ENCODE assay signal across 1 cellular context in the genomic region with DNA sequence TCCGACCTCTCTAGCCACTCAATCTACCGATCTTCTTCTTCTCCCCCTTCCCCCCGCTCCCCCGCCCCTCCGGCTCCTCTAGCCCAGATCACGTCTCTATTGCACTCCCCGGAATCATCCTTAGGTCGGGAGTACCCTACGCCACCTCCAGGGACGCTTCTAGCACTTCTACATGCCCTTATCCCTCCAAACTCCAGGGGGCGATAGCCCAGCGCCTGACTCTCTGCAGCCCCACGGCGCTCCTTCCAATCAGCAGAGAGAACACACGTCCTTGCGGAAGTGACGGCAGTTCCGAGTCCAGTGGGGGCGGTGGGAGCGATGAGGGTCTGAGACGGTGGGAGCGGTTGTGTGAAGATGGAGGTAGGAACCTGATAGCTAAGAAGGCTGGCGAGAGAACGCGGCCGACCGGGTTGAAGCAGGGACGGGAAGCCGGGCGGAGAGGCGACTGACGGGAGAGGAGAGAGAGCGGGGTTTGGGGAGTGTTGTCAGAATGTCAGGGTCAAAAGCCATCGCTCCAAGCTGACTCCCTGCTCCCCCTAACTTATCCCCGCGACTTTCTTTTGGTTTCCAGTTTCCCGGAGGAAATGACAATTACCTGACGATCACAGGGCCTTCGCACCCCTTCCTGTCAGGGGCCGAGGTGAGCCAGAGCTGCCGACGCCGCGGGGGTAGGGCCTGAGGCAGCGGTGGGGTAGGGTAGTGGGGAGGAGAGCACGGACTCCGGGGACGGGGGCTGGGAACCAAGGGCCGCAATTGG.
TF ChIP-seq lines count a peak whose summit lies in the region.

TSS of gene RAB2B (minus strand) at position 35 of the 757 bp plus-strand sequence. CDS start 87 bp downstream, outside the sequence.
TSS of gene TOX4 (plus strand) at position 271 of the 757 bp plus-strand sequence. CDS start at position 355, 84 bp downstream.

TF ChIP-seq in HEK293, 187 proteins besides CTCF, POLR2A, EP300 and RAD21 (continued from another document and continues in another):
- TF ChIP-seq, protein P1, sequence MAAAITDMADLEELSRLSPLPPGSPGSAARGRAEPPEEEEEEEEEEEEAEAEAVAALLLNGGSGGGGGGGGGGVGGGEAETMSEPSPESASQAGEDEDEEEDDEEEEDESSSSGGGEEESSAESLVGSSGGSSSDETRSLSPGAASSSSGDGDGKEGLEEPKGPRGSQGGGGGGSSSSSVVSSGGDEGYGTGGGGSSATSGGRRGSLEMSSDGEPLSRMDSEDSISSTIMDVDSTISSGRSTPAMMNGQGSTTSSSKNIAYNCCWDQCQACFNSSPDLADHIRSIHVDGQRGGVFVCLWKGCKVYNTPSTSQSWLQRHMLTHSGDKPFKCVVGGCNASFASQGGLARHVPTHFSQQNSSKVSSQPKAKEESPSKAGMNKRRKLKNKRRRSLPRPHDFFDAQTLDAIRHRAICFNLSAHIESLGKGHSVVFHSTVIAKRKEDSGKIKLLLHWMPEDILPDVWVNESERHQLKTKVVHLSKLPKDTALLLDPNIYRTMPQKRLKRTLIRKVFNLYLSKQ (tag by site-specific recombination; IDR thresholded peaks at IDR 0.05; ENCODE audit: borderline replicate concordance): no peak
- TF ChIP-seq KLF10 (tag by site-specific recombination; IDR thresholded peaks at IDR 0.05) (no peak), ZNF391 (tag by site-specific recombination; IDR thresholded peaks at IDR 0.05; ENCODE audit: borderline replicate concordance, low read depth) (peak; percentile 87), ZNF518A (tag by site-specific recombination; conservative IDR thresholded peaks at IDR 0.05; ENCODE audit: low read depth) (peak; percentile 91), ZNF48 (tag by site-specific recombination; IDR thresholded peaks at IDR 0.05) (no peak), WT1 (tag by site-specific recombination; IDR thresholded peaks at IDR 0.05) (0 out of 2 replicates have a peak, but pooled peaks have one; percentile 11), ZNF529 (tag by site-specific recombination; IDR thresholded peaks at IDR 0.05; ENCODE audit: insufficient replicate concordance) (no peak), ZNF223 (tag by site-specific recombination; IDR thresholded peaks at IDR 0.05) (no peak), ZNF701 (tag by site-specific recombination; IDR thresholded peaks at IDR 0.05) (no peak), ZNF132 (tag by site-specific recombination; IDR thresholded peaks at IDR 0.05; ENCODE audit: borderline replicate concordance) (no peak), ZNF248 (tag by site-specific recombination; IDR thresholded peaks at IDR 0.05) (no peak), SP3 (tag by site-specific recombination; IDR thresholded peaks at IDR 0.05) (peak; percentile 75), ZNF24 (tag by site-specific recombination; IDR thresholded peaks at IDR 0.05) (peak; percentile 33; the same call in 1 of the 2 replicates), ZFP37 (tag by site-specific recombination; IDR thresholded peaks at IDR 0.05) (no peak), IKZF3 (tag by site-specific recombination; IDR thresholded peaks at IDR 0.05) (no peak), ZNF558 (tag by site-specific recombination; IDR thresholded peaks at IDR 0.05) (no peak; the same call in 1 of the 2 replicates), KLF1 (tag by site-specific recombination; IDR thresholded peaks at IDR 0.05) (no peak; the same call in 1 of the 2 replicates), INSM2 (tag by site-specific recombination; IDR thresholded peaks at IDR 0.05) (0 out of 2 replicates have a peak, but pooled peaks have one; percentile 55), ZSCAN18 (tag by site-specific recombination; IDR thresholded peaks at IDR 0.05) (no peak), ZNF211 (tag by site-specific recombination; IDR thresholded peaks at IDR 0.05; ENCODE audit: low read depth) (no peak), ZNF658 (tag by site-specific recombination; IDR thresholded peaks at IDR 0.05) (no peak), SETDB1 (IDR thresholded peaks at IDR 0.05; ENCODE audit: insufficient read length, low read length) (no peak), ZNF473 (tag by site-specific recombination; IDR thresholded peaks at IDR 0.05) (no peak), TCF7L2 (IDR thresholded peaks at IDR 0.05; ENCODE audit: borderline replicate concordance, low read depth, low read length) (no peak), ZNF426 (tag by site-specific recombination; IDR thresholded peaks at IDR 0.05) (no peak), ZXDB (tag by site-specific recombination; IDR thresholded peaks at IDR 0.05) (peak; percentile 85), SCRT2 (tag by site-specific recombination; IDR thresholded peaks at IDR 0.05) (no peak), ZNF26 (tag by site-specific recombination; IDR thresholded peaks at IDR 0.05) (no peak), PRDM1 (tag by site-specific recombination; IDR thresholded peaks at IDR 0.05) (no peak), MEIS1 (CRISPR knock-in tag; IDR thresholded peaks at IDR 0.05; ENCODE audit: borderline replicate concordance) (no peak), PRDM10 (tag by site-specific recombination; IDR thresholded peaks at IDR 0.05) (no peak)
- TF ChIP-seq, protein P2, sequence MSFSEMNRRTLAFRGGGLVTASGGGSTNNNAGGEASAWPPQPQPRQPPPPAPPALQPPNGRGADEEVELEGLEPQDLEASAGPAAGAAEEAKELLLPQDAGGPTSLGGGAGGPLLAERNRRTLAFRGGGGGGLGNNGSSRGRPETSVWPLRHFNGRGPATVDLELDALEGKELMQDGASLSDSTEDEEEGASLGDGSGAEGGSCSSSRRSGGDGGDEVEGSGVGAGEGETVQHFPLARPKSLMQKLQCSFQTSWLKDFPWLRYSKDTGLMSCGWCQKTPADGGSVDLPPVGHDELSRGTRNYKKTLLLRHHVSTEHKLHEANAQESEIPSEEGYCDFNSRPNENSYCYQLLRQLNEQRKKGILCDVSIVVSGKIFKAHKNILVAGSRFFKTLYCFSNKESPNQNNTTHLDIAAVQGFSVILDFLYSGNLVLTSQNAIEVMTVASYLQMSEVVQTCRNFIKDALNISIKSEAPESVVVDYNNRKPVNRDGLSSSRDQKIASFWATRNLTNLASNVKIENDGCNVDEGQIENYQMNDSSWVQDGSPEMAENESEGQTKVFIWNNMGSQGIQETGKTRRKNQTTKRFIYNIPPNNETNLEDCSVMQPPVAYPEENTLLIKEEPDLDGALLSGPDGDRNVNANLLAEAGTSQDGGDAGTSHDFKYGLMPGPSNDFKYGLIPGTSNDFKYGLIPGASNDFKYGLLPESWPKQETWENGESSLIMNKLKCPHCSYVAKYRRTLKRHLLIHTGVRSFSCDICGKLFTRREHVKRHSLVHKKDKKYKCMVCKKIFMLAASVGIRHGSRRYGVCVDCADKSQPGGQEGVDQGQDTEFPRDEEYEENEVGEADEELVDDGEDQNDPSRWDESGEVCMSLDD (tag by site-specific recombination; IDR thresholded peaks at IDR 0.05): peak; percentile 6; the same call in 1 of the 2 replicates
- TF ChIP-seq, protein P3, sequence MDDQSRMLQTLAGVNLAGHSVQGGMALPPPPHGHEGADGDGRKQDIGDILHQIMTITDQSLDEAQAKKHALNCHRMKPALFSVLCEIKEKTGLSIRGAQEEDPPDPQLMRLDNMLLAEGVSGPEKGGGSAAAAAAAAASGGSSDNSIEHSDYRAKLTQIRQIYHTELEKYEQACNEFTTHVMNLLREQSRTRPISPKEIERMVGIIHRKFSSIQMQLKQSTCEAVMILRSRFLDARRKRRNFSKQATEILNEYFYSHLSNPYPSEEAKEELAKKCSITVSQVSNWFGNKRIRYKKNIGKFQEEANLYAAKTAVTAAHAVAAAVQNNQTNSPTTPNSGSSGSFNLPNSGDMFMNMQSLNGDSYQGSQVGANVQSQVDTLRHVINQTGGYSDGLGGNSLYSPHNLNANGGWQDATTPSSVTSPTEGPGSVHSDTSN (CRISPR knock-in tag; IDR thresholded peaks at IDR 0.05): no peak
